Comparison of ENCODE assay signal across 19 cellular contexts in the genomic region with DNA sequence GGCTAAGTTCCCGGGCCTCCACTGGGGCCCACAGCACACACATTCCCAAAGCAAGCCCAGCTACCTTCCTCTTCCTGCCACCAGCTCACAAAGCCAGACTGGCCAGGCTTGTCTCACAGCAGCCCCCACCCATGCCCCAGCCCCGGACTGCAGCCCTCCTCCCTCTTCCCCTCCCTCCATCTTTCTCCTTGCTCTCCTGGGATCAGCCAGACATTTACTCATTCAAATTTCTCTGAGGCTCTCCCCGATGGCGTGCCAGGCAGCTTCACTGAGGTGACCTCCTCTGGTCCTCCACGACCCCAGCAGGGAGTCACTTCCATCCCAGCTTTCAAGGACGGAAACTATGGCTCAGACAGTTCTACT.
"Had no signal": no experiment of that assay in that cellular context is flagged by ENCODE, and none has a peak within 500 bp of the region (broad histone marks: within the 10 kb centered on the region; RNA-seq: fewer than 3 reads in every experiment).

No MANE protein-coding gene starts in this region.

- DNase-seq: effector CD4-positive, alpha-beta T cell; left ventricle myocardium superior; lower lobe of right lung; natural killer cell; pancreas; stimulated activated CD4-positive, alpha-beta T cell treated with anti-CD3 and anti-CD28 coated beads, Interleukin-4, amount 100 ng/mL, for 24 hours; stimulated activated naive CD4-positive, alpha-beta T cell treated with Interleukin-2 at 50 U/mL for 16 hours; stomach; transverse colon had no signal

- H3K4me1 ChIP-seq: lower lobe of right lung, pancreas, right atrium auricular region, stomach, transverse colon had no signal

- H3K4me3 Mint-ChIP-seq: natural killer cell; stimulated activated effector memory CD8-positive, alpha-beta T cell treated with anti-CD3 and anti-CD28 coated beads, Interleukin-12 subunit alpha, Interleukin-12 subunit beta, amount 100 ng/mL, for 72 hours had no signal

- H3K4me1 Mint-ChIP-seq: natural killer cell; stimulated activated effector memory CD8-positive, alpha-beta T cell treated with anti-CD3 and anti-CD28 coated beads, Interleukin-12 subunit alpha, Interleukin-12 subunit beta, amount 100 ng/mL, for 72 hours had no signal

- H3K9me3 ChIP-seq: lower lobe of right lung, pancreas, right atrium auricular region, stomach, thoracic aorta, transverse colon, vagina had no signal

- H3K4me2 ChIP-seq: smooth muscle cell had no signal

- H3K27ac Mint-ChIP-seq: natural killer cell; progenitor cell of endocrine pancreas; stimulated activated effector memory CD8-positive, alpha-beta T cell treated with anti-CD3 and anti-CD28 coated beads, Interleukin-12 subunit alpha, Interleukin-12 subunit beta, amount 100 ng/mL, for 72 hours had no signal

- ATAC-seq: left ventricle myocardium superior; natural killer cell; pancreas; stimulated activated effector memory CD8-positive, alpha-beta T cell treated with anti-CD3 and anti-CD28 coated beads, Interleukin-12 subunit alpha, Interleukin-12 subunit beta, amount 100 ng/mL, for 72 hours had no signal

- H3K36me3 ChIP-seq: lower lobe of right lung, pancreas, right atrium auricular region, stomach, thoracic aorta, transverse colon, vagina had no signal

- H3K9me3 Mint-ChIP-seq: natural killer cell; stimulated activated effector memory CD8-positive, alpha-beta T cell treated with anti-CD3 and anti-CD28 coated beads, Interleukin-12 subunit alpha, Interleukin-12 subunit beta, amount 100 ng/mL, for 72 hours had no signal

- H3K36me3 Mint-ChIP-seq: natural killer cell; stimulated activated effector memory CD8-positive, alpha-beta T cell treated with anti-CD3 and anti-CD28 coated beads, Interleukin-12 subunit alpha, Interleukin-12 subunit beta, amount 100 ng/mL, for 72 hours had no signal

- H3K4me3 ChIP-seq: dorsolateral prefrontal cortex, lower lobe of right lung, pancreas, right atrium auricular region, smooth muscle cell, stomach, thoracic aorta, transverse colon, vagina had no signal

- H3K27me3 ChIP-seq: dorsolateral prefrontal cortex, pancreas, right atrium auricular region, transverse colon, vagina had no signal

- FAIRE-seq: colon, frontal cortex, keratinocyte, pancreas had no signal

- H3K27ac ChIP-seq: lower lobe of right lung, pancreas, right atrium auricular region, stomach, thoracic aorta, transverse colon, vagina had no signal
